17 cellular contexts compared by ENCODE assay signal in the genomic region with DNA sequence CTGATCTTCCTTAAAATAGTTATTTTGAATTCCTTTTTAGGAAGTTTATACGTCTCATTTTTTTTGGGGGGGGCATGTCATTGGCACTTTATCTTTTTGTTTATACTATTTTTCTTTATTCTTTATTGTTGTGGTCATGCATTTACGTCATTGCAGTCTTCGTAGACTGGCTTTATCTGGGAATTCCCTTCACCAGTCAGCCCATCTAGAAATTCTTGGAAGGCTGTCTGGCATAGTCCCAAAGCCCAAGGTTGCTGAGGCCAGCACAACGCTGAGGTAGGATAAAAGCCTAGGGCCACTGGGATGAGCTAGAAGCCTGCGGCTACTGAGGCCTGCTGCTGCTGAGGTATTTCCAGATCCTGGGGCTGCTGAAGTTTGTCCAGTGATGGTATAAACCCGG.
DNase-seq lines count a peak whose midpoint lies in the region; ATAC-seq and TF ChIP-seq lines count a peak whose summit lies in the region.
"Had no signal": no experiment of that assay in that cellular context is flagged by ENCODE, and none has a peak within 500 bp of the region (broad histone marks: within the 10 kb centered on the region; RNA-seq: fewer than 3 reads in every experiment).

No MANE protein-coding gene starts in this region.

- H2AK5ac ChIP-seq in H9 (ENCODE audit: insufficient read length, low read length) = no peak overlapping the region

- no peaks in the 10 kb centered on the region for H3K23me2 ChIP-seq in H9 (ENCODE audit: insufficient read length, low read depth, low read length, poor library complexity, severe bottlenecking)

- no peak overlapping the region for H2AFZ ChIP-seq in H9 (ENCODE audit: low read length)
- H2AFZ ChIP-seq: GM23248 had no signal

- no peak overlapping the region for H3K18ac ChIP-seq in H9 (ENCODE audit: insufficient read length, low read depth, low read length)

- no peaks in the 10 kb centered on the region for H3K27me3 Mint-ChIP-seq in H9 (ENCODE audit: low read depth)
- H3K27me3 Mint-ChIP-seq: CD4-positive, alpha-beta memory T cell had no signal

- H3K4me1 Mint-ChIP-seq in H9 = no peaks in the 10 kb centered on the region
- H3K4me1 Mint-ChIP-seq: CD4-positive, alpha-beta memory T cell had no signal

- peaks cover 9 to 15% of the 10 kb centered on the region in 2 experiments for H3K9me3 Mint-ChIP-seq in H9

- H4K91ac ChIP-seq in H9 (ENCODE audit: insufficient read length, low read depth, low read length) = no peak overlapping the region

- H3K9me3 ChIP-seq in H9 (ENCODE audit: control insufficient read depth, low read depth, low read length) = no peaks in the 10 kb centered on the region
- H3K9me3 ChIP-seq: A549, BE2C, HAP-1 had no signal

- no peak overlapping the region for H3K4me3 ChIP-seq in fibroblast of pulmonary artery (replicated peaks; ENCODE audit: low read depth, low read length)
- H3K4me3 ChIP-seq: A549, GM23248, HAP-1 had no signal

- H3K4me3 Mint-ChIP-seq in H9 = no peak overlapping the region
- H3K4me3 Mint-ChIP-seq: CD4-positive, alpha-beta memory T cell had no signal

- ATAC-seq in GM19035 (IDR thresholded peaks at IDR 0.05; ENCODE audit: unreplicated experiment) (no peak), HG02610 (IDR thresholded peaks at IDR 0.05; ENCODE audit: unreplicated experiment) (no peak)
- ATAC-seq: A549 had no signal

- no peak overlapping the region for H2BK20ac ChIP-seq in H9 (ENCODE audit: low read depth, low read length, poor library complexity, severe bottlenecking)

- no peak overlapping the region for H3K4ac ChIP-seq in H9 (ENCODE audit: low read depth, low read length)

- H3K4me1 ChIP-seq in H9 (ENCODE audit: insufficient read depth, low read length) = no peaks in the 10 kb centered on the region
- H3K4me1 ChIP-seq: A549, BE2C, HAP-1 had no signal

- intact Hi-C loops in posterior vena cava (cut with DNase I) = no loop called here

- no peaks in the 10 kb centered on the region; a peak in 3 of 7 replicates for H3K36me3 Mint-ChIP-seq in H9 (ENCODE audit: insufficient read depth in 1 of 3, low read depth in 3 of 3)

- H4K20me1 ChIP-seq in H9 (ENCODE audit: control insufficient read depth, insufficient read depth, insufficient read length) = no peaks in the 10 kb centered on the region

- WGBS in H9 (ENCODE audit: extremely low coverage, insufficient read length, low lambda C conversion rate) = no CpG with 5 or more reads among the region's 6 CpGs

- H2BK120ac ChIP-seq in H9 (ENCODE audit: low read depth, low read length, poor library complexity, severe bottlenecking) = no peak overlapping the region

- H4K5ac ChIP-seq in H9 (ENCODE audit: insufficient read length, low read depth, low read length) = no peak overlapping the region

- H3K56ac ChIP-seq in H9 (ENCODE audit: insufficient read length, low read depth, low read length) = no peak overlapping the region

- no peak for TF ChIP-seq CTCF in H9 (conservative IDR thresholded peaks at IDR 0.05)
- no peak for TF ChIP-seq CTCF in fibroblast of pulmonary artery (IDR thresholded peaks at IDR 0.05; ENCODE audit: low read length, missing control alignments)

- H2BK5ac ChIP-seq in H9 (ENCODE audit: insufficient read length, low read length) = no peak overlapping the region

- no peak overlapping the region for H3K4me2 ChIP-seq in H9 (ENCODE audit: insufficient read depth, insufficient read length, low read length)
- H3K4me2 ChIP-seq: A549 had no signal

- H3K23ac ChIP-seq in H9 (ENCODE audit: insufficient read length, low read depth, low read length) = no peak overlapping the region

- no peak overlapping the region for H2BK15ac ChIP-seq in H9 (ENCODE audit: low read depth, low read length)

- no peak overlapping the region for H4K8ac ChIP-seq in H9 (replicated peaks; ENCODE audit: insufficient read length, low read depth, low read length)

- H3K9ac ChIP-seq in H9 (ENCODE audit: extremely low read depth, insufficient read length, low read length) = no peak overlapping the region
- H3K9ac ChIP-seq: GM23248 had no signal

- H3K79me1 ChIP-seq in H9 (ENCODE audit: insufficient read depth, low read depth, low read length, poor library complexity, severe bottlenecking) = no peaks in the 10 kb centered on the region

- H3K27me3 ChIP-seq in H9 (ENCODE audit: insufficient read depth, low read length) = no peaks in the 10 kb centered on the region
- H3K27me3 ChIP-seq: BE2C had no signal

- H3T11ph ChIP-seq in H9 (ENCODE audit: low read length) = no peak overlapping the region

- H3K14ac ChIP-seq in H9 (ENCODE audit: insufficient read depth, low read length) = peak overlapping the region; percentile 17; the same call in 1 of the 2 replicates

- no peak overlapping the region for H3K27ac ChIP-seq in H9 (ENCODE audit: insufficient read length, low read depth, low read length)
- H3K27ac ChIP-seq: A549, C4-2B, GM23248 had no signal

- H3K79me2 ChIP-seq in H9 (ENCODE audit: insufficient read depth, low read length) = no peaks in the 10 kb centered on the region

- H2BK12ac ChIP-seq in H9 (ENCODE audit: insufficient read length, low read depth, low read length) = no peak overlapping the region

- H3K27ac Mint-ChIP-seq in H9 = no peak overlapping the region
- H3K27ac Mint-ChIP-seq: CD4-positive, alpha-beta memory T cell had no signal

- DNase-seq in H9 (no peak), UCSD-AML1 (lab: John Stamatoyannopoulos, UW; ENCODE audit: unreplicated experiment) (peak; percentile 1), fibroblast of pulmonary artery (ENCODE audit: low read depth) (peak; percentile 76), posterior vena cava (ENCODE audit: low spot score) (peak; percentile 22), NOMO-1 treated with DMSO at 0.1 percent for 48 hours (lab: John Stamatoyannopoulos, UW; ENCODE audit: unreplicated experiment) (no peak), pons (ENCODE audit: low spot score) (no peak)
- DNase-seq: BE2C; CD4-positive, alpha-beta memory T cell; DMS79 treated with DMSO at 0.1 percent for 48 hours; EL; GDM1; GM23248 had no signal

Comparison
In these comparisons a context has a peak if more than half of its experiments do, and no peak if none do; other contexts are left out.
1. DNase-seq: peak in UCSD-AML1 (single experiment), fibroblast of pulmonary artery (single experiment) and posterior vena cava (single experiment); none in H9 (single experiment), NOMO-1 treated with DMSO at 0.1 percent for 48 hours (single experiment) and pons (single experiment).